Comparison of ENCODE assay signal across 9 cellular contexts in genomic region chr2:189285962-189286648, GRCh38.
DNase-seq lines count a peak whose midpoint lies in the region; ATAC-seq, FAIRE-seq and TF ChIP-seq lines count a peak whose summit lies in the region.
"Had no signal": no experiment of that assay in that cellular context is flagged by ENCODE, and none has a peak within 500 bp of the region (broad histone marks: within the 10 kb centered on the region; RNA-seq: fewer than 3 reads in every experiment).

No MANE protein-coding gene starts in this region.

- in situ Hi-C loops in IMR-90 (cut with MboI; ENCODE audit: low sequenced_read_pairs): loop anchor here (10.0 kb wide), 2 partner anchors 111 to 181 kb away; partner anchors contain the start of gene COL5A2

- no peak overlapping the region for H2AFZ ChIP-seq in IMR-90 (replicated peaks; ENCODE audit: low read length, poor library complexity)

- intact Hi-C loops in IMR-90 (cut with micrococcal nuclease): loop anchor here (2.0 to 5.0 kb wide), 5 partner anchors 75 to 764 kb away; no protein-coding TSS in a partner anchor

- WGBS in IMR-90 (ENCODE audit: extremely low coverage in 2 of 2, insufficient read length in 1 of 2), 2 experiments: 20% methylated on average over 3 of the region's 3 CpGs; no CpG with 5 or more reads in 1 of the 2 experiments

- peak overlapping the region; percentile 67 for H3K56ac ChIP-seq in IMR-90 (ENCODE audit: extremely low read depth, insufficient read depth, low read length)

- H3K27ac ChIP-seq in IMR-90 (ENCODE audit: insufficient read depth, low read length) (peak overlapping the region; percentile 65), muscle layer of duodenum (ENCODE audit: low read length) (peak overlapping the region; percentile 69)

- dilution Hi-C loops in IMR-90 (cut with HindIII; ENCODE audit: low sequenced_read_pairs, unreplicated experiment): no loop called here

- no TSS peak for BruUV-seq in IMR-90 (replicated peaks; lab: Mats Ljungman, UMichigan)

- H2BK15ac ChIP-seq in IMR-90 (ENCODE audit: low read depth, low read length): peak overlapping the region; percentile 57; the same call in 1 of the 3 replicates

- CTCF ChIA-PET in AG04449 (lab: Yijun Ruan, JAX) (interaction anchor here (1.0 to 3.4 kb wide), 5 partner anchors 12 to 192 kb away, joined by 3 to 25 read pairs (median 8); no protein-coding TSS in a partner anchor), IMR-90 (lab: Yijun Ruan, JAX) (interaction anchor here (0.6 to 1.0 kb wide), 6 partner anchors 25 to 1890 kb away, joined by 3 to 6 read pairs (median 4); no protein-coding TSS in a partner anchor)

- peak; percentile 90 for DNase-seq in AG04449 (ENCODE audit: low read depth, low spot score)
- DNase-seq in IMR-90: peak; percentile 92
- DNase-seq in dedifferentiated amniotic fluid mesenchymal stem cell (ENCODE audit: extremely low spot score): peak; percentile 94
- DNase-seq in DMS153 treated with DMSO at 0.1 percent for 48 hours (lab: John Stamatoyannopoulos, UW; ENCODE audit: unreplicated experiment): no peak
- DNase-seq in GM19239 (ENCODE audit: insufficient read length, low spot score): no peak
- no peak for DNase-seq in SHP77 treated with DMSO at 0.1 percent for 48 hours (lab: John Stamatoyannopoulos, UW)
- DNase-seq: stimulated activated CD4-positive, alpha-beta T cell treated with anti-CD3 and anti-CD28 coated beads, Interleukin-12 subunit alpha, Interleukin-12 subunit beta, amount 100 ng/mL, for 4 hours had no signal

- no peak for TF ChIP-seq CTCF in AG04449 (IDR thresholded peaks at IDR 0.05; ENCODE audit: insufficient read depth, low read length, missing control alignments)
- no peak for TF ChIP-seq CTCF in IMR-90 (conservative IDR thresholded peaks at IDR 0.05; ENCODE audit: low read depth, low read length)

- no peak overlapping the region for H2AK9ac ChIP-seq in IMR-90 (replicated peaks; ENCODE audit: low read depth, low read length, poor library complexity)

- H3K23ac ChIP-seq in IMR-90 (ENCODE audit: low read depth, low read length): peak overlapping the region; percentile 20; the same call in 1 of the 2 replicates

- TF ChIP-seq POLR2A in IMR-90 (IDR thresholded peaks at IDR 0.05; ENCODE audit: low read depth, low read length): no peak

- peak overlapping the region; percentile 93 for H2BK120ac ChIP-seq in IMR-90 (ENCODE audit: low read depth, low read length)

- peak; percentile 26; the same call in 1 of the 2 replicates for TF ChIP-seq RAD21 in IMR-90 (IDR thresholded peaks at IDR 0.05; ENCODE audit: low read length)

- H3K4ac ChIP-seq in IMR-90 (ENCODE audit: low read depth, low read length): peak overlapping the region; percentile 66; the same call in 1 of the 2 replicates

- H3K79me1 ChIP-seq in IMR-90 (ENCODE audit: low read depth in 1 of 2, low read length in 2 of 2): peaks cover 3 to 15% of the 10 kb centered on the region in 2 experiments; a peak in 3 of 4 replicates

- H4K8ac ChIP-seq in IMR-90 (ENCODE audit: low read depth in 2 of 2, low read length in 2 of 2): peak overlapping the region; percentile 48 to 86

- ATAC-seq in IMR-90 (ENCODE audit: low read depth) (peak; percentile 64), GM21381 (IDR thresholded peaks at IDR 0.05; ENCODE audit: unreplicated experiment) (no peak)

- 0 out of 2 replicates have a peak overlapping the region, but pooled peaks have one; percentile 54 for H3K14ac ChIP-seq in IMR-90 (replicated peaks; ENCODE audit: low read depth, low read length)

- H4K20me1 ChIP-seq in IMR-90 (ENCODE audit: insufficient read depth, low read length): no peaks in the 10 kb centered on the region

- H2AK5ac ChIP-seq in IMR-90 (ENCODE audit: low read depth, low read length): 0 out of 2 replicates have a peak overlapping the region, but pooled peaks have one; percentile 65

- H2BK20ac ChIP-seq in IMR-90 (ENCODE audit: low read depth, low read length): peak overlapping the region; percentile 88

- peaks cover 7% of the 10 kb centered on the region for H3K9me1 ChIP-seq in IMR-90 (ENCODE audit: insufficient read depth, low read length)

- H2BK5ac ChIP-seq in IMR-90 (ENCODE audit: low read depth, low read length, poor library complexity, severe bottlenecking): peak overlapping the region; percentile 97

- no peaks in the 10 kb centered on the region for H3K36me3 ChIP-seq in IMR-90 (ENCODE audit: control insufficient read depth, insufficient read depth, low read length)
- no peaks in the 10 kb centered on the region for H3K36me3 ChIP-seq in muscle layer of duodenum (ENCODE audit: control insufficient read depth in 1 of 2, insufficient read depth in 2 of 2, low read length in 2 of 2)

- POLR2A ChIA-PET in AG04449 (lab: Yijun Ruan, JAX): interaction anchor here (0.6 to 1.8 kb wide), 4 partner anchors 37 to 109 kb away, joined by 3 to 21 read pairs (median 3); partner anchors contain the start of gene COL5A2
- POLR2A ChIA-PET in IMR-90 (lab: Charles Lee; ENCODE audit: unreplicated experiment): interaction anchor here (0.5 to 1.6 kb wide), 6 partner anchors 35 to 1632 kb away, joined by 3 to 7 read pairs (median 4); partner anchors contain the start of gene COL5A2

- H3K4me1 ChIP-seq in IMR-90 (ENCODE audit: control insufficient read depth, insufficient read depth, low read length) (peaks cover 16% of the 10 kb centered on the region), muscle layer of duodenum (ENCODE audit: control insufficient read depth in 1 of 2, insufficient read depth in 2 of 2, low read length in 2 of 2) (peaks cover 0 to 11% of the 10 kb centered on the region in 2 donors)

- H3K4me2 ChIP-seq in IMR-90 (ENCODE audit: low read depth, low read length): peak overlapping the region; percentile 80; the same call in 1 of the 2 replicates

- H4K5ac ChIP-seq in IMR-90 (ENCODE audit: low read depth, low read length): peak overlapping the region; percentile 78; the same call in 1 of the 2 replicates

- no peaks in the 10 kb centered on the region for H3K27me3 ChIP-seq in IMR-90 (ENCODE audit: control insufficient read depth, insufficient read depth, low read length)
- no peaks in the 10 kb centered on the region for H3K27me3 ChIP-seq in muscle layer of duodenum (ENCODE audit: low read depth, low read length)

- peak overlapping the region; percentile 97 for H3K18ac ChIP-seq in IMR-90 (ENCODE audit: low read depth, low read length)

- FAIRE-seq in GM19239 (lab: Jason Lieb, UNC): no peak

- H4K91ac ChIP-seq in IMR-90 (ENCODE audit: insufficient read depth, low read depth, low read length): peak overlapping the region; percentile 82

- no peak overlapping the region for H3K4me3 ChIP-seq in AG04449 (ENCODE audit: low read depth, low read length)
- no peak overlapping the region for H3K4me3 ChIP-seq in IMR-90 (ENCODE audit: insufficient read depth, low read depth, low read length)
- H3K4me3 ChIP-seq in muscle layer of duodenum (ENCODE audit: low read depth in 1 of 2, low read length in 2 of 2): no peak overlapping the region

- H3K9me3 ChIP-seq in IMR-90 (ENCODE audit: control insufficient read depth, insufficient read depth, low read length) (peaks cover 3% of the 10 kb centered on the region; the same call in 1 of the 2 replicates), muscle layer of duodenum (ENCODE audit: control insufficient read depth in 1 of 2, low read length in 2 of 2) (peaks cover 0 to 2% of the 10 kb centered on the region in 2 donors)

- peak overlapping the region; percentile 45; the same call in 1 of the 2 replicates for H3K9ac ChIP-seq in IMR-90 (ENCODE audit: low read depth, low read length)

TF ChIP-seq in IMR-90, 13 proteins besides CTCF, POLR2A, EP300 and RAD21:
- TF ChIP-seq CEBPB (IDR thresholded peaks at IDR 0.05; ENCODE audit: low read depth, low read length) (peak; percentile 90), SMC3 (IDR thresholded peaks at IDR 0.05; ENCODE audit: low read depth, low read length) (peak; percentile 26; the same call in 1 of the 2 replicates), MAFK (IDR thresholded peaks at IDR 0.05; ENCODE audit: low read depth, low read length) (no peak), RFX5 (IDR thresholded peaks at IDR 0.05; ENCODE audit: low read depth, low read length) (no peak), NFE2L2 (IDR thresholded peaks at IDR 0.05; ENCODE audit: low read depth, low read length) (peak; percentile 7; the same call in 1 of the 2 replicates), MAZ (IDR thresholded peaks at IDR 0.05; ENCODE audit: borderline replicate concordance, low read depth, low read length) (no peak), USF2 (IDR thresholded peaks at IDR 0.05; ENCODE audit: low read depth, low read length) (no peak), CHD1 (IDR thresholded peaks at IDR 0.05; ENCODE audit: low read depth, low read length) (no peak), BHLHE40 (IDR thresholded peaks at IDR 0.05; ENCODE audit: low read depth, low read length) (peak; percentile 26; the same call in 1 of the 2 replicates), FOS (IDR thresholded peaks at IDR 0.05; ENCODE audit: low read depth, low read length) (peak; percentile 92), RCOR1 (IDR thresholded peaks at IDR 0.05; ENCODE audit: insufficient replicate concordance, low read length) (no peak), ELK1 (IDR thresholded peaks at IDR 0.05; ENCODE audit: borderline replicate concordance, low read depth, low read length) (no peak), MXI1 (IDR thresholded peaks at IDR 0.05; ENCODE audit: borderline replicate concordance, low read depth, low read length) (no peak)

Comparison
In these comparisons a context has a peak if more than half of its experiments do, and no peak if none do; other contexts are left out.
1. DNase-seq: peak in AG04449 (single experiment), IMR-90 (single experiment) and dedifferentiated amniotic fluid mesenchymal stem cell (single experiment); none in DMS153 treated with DMSO at 0.1 percent for 48 hours (single experiment), GM19239 (single experiment) and SHP77 treated with DMSO at 0.1 percent for 48 hours (single experiment).